In the genomic region with DNA sequence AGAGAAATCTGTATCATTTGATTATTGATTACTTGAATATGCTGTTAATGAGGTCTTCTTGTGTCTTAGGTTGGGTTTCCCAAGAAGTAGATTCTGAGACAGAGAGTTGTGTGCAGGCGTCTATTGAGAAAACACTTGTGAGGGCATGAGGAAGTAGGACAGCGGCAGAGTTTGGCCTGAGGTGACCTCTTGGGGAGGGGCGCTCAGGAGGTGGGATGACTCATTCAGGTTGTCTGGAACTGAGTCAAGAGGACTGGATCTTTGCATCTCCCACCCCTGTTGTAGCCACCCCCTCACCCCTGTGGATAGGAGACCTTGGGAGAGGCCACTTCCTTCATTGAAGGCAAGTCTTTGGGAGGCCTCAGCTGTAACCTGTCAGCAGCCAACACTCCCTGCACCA, we compare ENCODE assay signal across 12 cellular contexts. TPM values are rescaled to one million over a fixed set of nuclear protein-coding genes. Genes with fewer than 3 reads are reported as not detected.
DNase-seq lines count a peak whose midpoint lies in the region; ATAC-seq, FAIRE-seq and TF ChIP-seq lines count a peak whose summit lies in the region.
"Had no signal": no experiment of that assay in that cellular context is flagged by ENCODE, and none has a peak within 500 bp of the region (broad histone marks: within the 10 kb centered on the region; RNA-seq: fewer than 3 reads in every experiment).

No MANE protein-coding gene starts in this region.

- no peak for TF ChIP-seq CTCF in SK-N-SH (IDR thresholded peaks at IDR 0.05)

- H3K27ac Mint-ChIP-seq in stimulated activated naive CD8-positive, alpha-beta T cell treated with anti-CD3 and anti-CD28 coated beads, Interleukin-15, Interleukin-2, amounts not matched to agents 100 ng/mL and 50 ng/mL, for 24 hours: peak overlapping the region; percentile 9
- H3K27ac Mint-ChIP-seq in activated T-helper 17 cell treated with anti-CD3 and anti-CD28 coated beads, Interleukin-2, amount 50 U/mL, for 72 hours: no peak overlapping the region
- H3K27ac Mint-ChIP-seq in activated CD8-positive, alpha-beta memory T cell treated with anti-CD3 and anti-CD28 coated beads, Interleukin-2, amount 10 ng/mL, durations not matched to agents 7 days and 5 days: no peak overlapping the region

- H3K4me3 ChIP-seq in SK-N-SH (ENCODE audit: low read depth in 2 of 2, low read length in 1 of 2): no peak overlapping the region
- H3K4me3 ChIP-seq: BLaER1 treated with 17β-estradiol and CSF1 and Interleukin-3, amounts not matched to agents 10 nM and 100 nM; heart left ventricle had no signal

- H3K4me1 ChIP-seq in SK-N-SH (ENCODE audit: control insufficient read depth in 1 of 2, insufficient read depth in 2 of 2, low read depth in 1 of 2, low read length in 1 of 2): no peaks in the 10 kb centered on the region; a peak in 1 of 4 replicates

- no peaks in the 10 kb centered on the region for H3K79me2 ChIP-seq in SK-N-SH (ENCODE audit: insufficient read depth)

- ATAC-seq in stimulated activated naive CD8-positive, alpha-beta T cell treated with anti-CD3 and anti-CD28 coated beads, Interleukin-15, Interleukin-2, amounts not matched to agents 100 U/mL and 50 U/mL, for 24 hours: no peak
- peak; percentile 75 for ATAC-seq in HG03045 (IDR thresholded peaks at IDR 0.05; ENCODE audit: unreplicated experiment)
- peak; percentile 78 for ATAC-seq in activated T-helper 17 cell treated with anti-CD3 and anti-CD28 coated beads, Interleukin-2, amount 50 U/mL, for 72 hours (replicated peaks)
- no peak for ATAC-seq in activated CD8-positive, alpha-beta memory T cell treated with anti-CD3 and anti-CD28 coated beads, Interleukin-2, amount 10 ng/mL, durations not matched to agents 7 days and 5 days
- ATAC-seq in GM18867 (IDR thresholded peaks at IDR 0.05; ENCODE audit: unreplicated experiment): no peak

- H3K27ac ChIP-seq in SK-N-SH (ENCODE audit: low read depth in 2 of 2, low read length in 1 of 2): no peak overlapping the region
- H3K27ac ChIP-seq: BLaER1 treated with 17β-estradiol and CSF1 and Interleukin-3, amounts not matched to agents 10 nM and 100 nM; heart left ventricle had no signal

- no peaks in the 10 kb centered on the region for H3K9me2 ChIP-seq in SK-N-SH

- H3F3A ChIP-seq in SK-N-SH (replicated peaks; ENCODE audit: insufficient read depth): no peaks in the 10 kb centered on the region

- no peak overlapping the region for H2AFZ ChIP-seq in SK-N-SH (ENCODE audit: low read depth)

- no peak for TF ChIP-seq RAD21 in SK-N-SH (IDR thresholded peaks at IDR 0.05; ENCODE audit: low read length)

- 94% methylated on average over 3 of the region's 3 CpGs for WGBS in SK-N-SH (ENCODE audit: low lambda C conversion rate)

- no peak overlapping the region for H3K4me2 ChIP-seq in SK-N-SH

- CTCF ChIA-PET in SK-N-SH (lab: Yijun Ruan, JAX): no interaction called here
- CTCF ChIA-PET in activated CD8-positive, alpha-beta memory T cell treated with anti-CD3 and anti-CD28 coated beads, Interleukin-2, amount 10 ng/mL, durations not matched to agents 7 days and 5 days (lab: Charles Lee): no interaction called here

- H3K4me3 Mint-ChIP-seq in stimulated activated naive CD8-positive, alpha-beta T cell treated with anti-CD3 and anti-CD28 coated beads, Interleukin-15, Interleukin-2, amounts not matched to agents 100 ng/mL and 50 ng/mL, for 24 hours: no peak overlapping the region
- no peak overlapping the region for H3K4me3 Mint-ChIP-seq in activated T-helper 17 cell treated with anti-CD3 and anti-CD28 coated beads, Interleukin-2, amount 50 U/mL, for 72 hours
- H3K4me3 Mint-ChIP-seq in activated CD8-positive, alpha-beta memory T cell treated with anti-CD3 and anti-CD28 coated beads, Interleukin-2, amount 10 ng/mL, durations not matched to agents 7 days and 5 days: no peak overlapping the region

- peaks cover 1% of the 10 kb centered on the region for H3K27me3 Mint-ChIP-seq in stimulated activated naive CD8-positive, alpha-beta T cell treated with anti-CD3 and anti-CD28 coated beads, Interleukin-15, Interleukin-2, amounts not matched to agents 100 ng/mL and 50 ng/mL, for 24 hours
- no peaks in the 10 kb centered on the region for H3K27me3 Mint-ChIP-seq in activated T-helper 17 cell treated with anti-CD3 and anti-CD28 coated beads, Interleukin-2, amount 50 U/mL, for 72 hours
- H3K27me3 Mint-ChIP-seq in activated CD8-positive, alpha-beta memory T cell treated with anti-CD3 and anti-CD28 coated beads, Interleukin-2, amount 10 ng/mL, durations not matched to agents 7 days and 5 days: peaks cover 8% of the 10 kb centered on the region

- DNase-seq in stimulated activated naive CD8-positive, alpha-beta T cell treated with anti-CD3 and anti-CD28 coated beads, Interleukin-15, Interleukin-2, amounts not matched to agents 100 U/mL and 50 U/mL, for 24 hours: no peak
- DNase-seq in urothelium cell line (ENCODE audit: low spot score) (peak; percentile 36), SK-N-SH (no peak)
- DNase-seq in activated CD8-positive, alpha-beta memory T cell treated with anti-CD3 and anti-CD28 coated beads, Interleukin-2, amount 10 ng/mL, durations not matched to agents 7 days and 5 days: no peak
- DNase-seq: NCI-H146; stimulated activated CD8-positive, alpha-beta memory T cell treated with anti-CD3 and anti-CD28 coated beads, Interleukin-4, amount 100 ng/mL, for 48 hours had no signal

- POLR2A ChIA-PET in SK-N-SH (lab: Yijun Ruan, JAX): no interaction called here

- no peak for FAIRE-seq in urothelium cell line (lab: Jason Lieb, UNC)

- H4K20me1 ChIP-seq in SK-N-SH (ENCODE audit: insufficient read depth): no peaks in the 10 kb centered on the region
- H4K20me1 ChIP-seq: BLaER1 treated with 17β-estradiol and CSF1 and Interleukin-3, amounts not matched to agents 10 nM and 100 nM had no signal

- H3K9me3 ChIP-seq in SK-N-SH: no peaks in the 10 kb centered on the region
- H3K9me3 ChIP-seq: BLaER1 treated with 17β-estradiol and CSF1 and Interleukin-3, amounts not matched to agents 10 nM and 100 nM had no signal

- peaks cover 10% of the 10 kb centered on the region for H3K4me1 Mint-ChIP-seq in stimulated activated naive CD8-positive, alpha-beta T cell treated with anti-CD3 and anti-CD28 coated beads, Interleukin-15, Interleukin-2, amounts not matched to agents 100 ng/mL and 50 ng/mL, for 24 hours (ENCODE audit: low read depth)
- H3K4me1 Mint-ChIP-seq in activated T-helper 17 cell treated with anti-CD3 and anti-CD28 coated beads, Interleukin-2, amount 50 U/mL, for 72 hours: no peaks in the 10 kb centered on the region
- H3K4me1 Mint-ChIP-seq in activated CD8-positive, alpha-beta memory T cell treated with anti-CD3 and anti-CD28 coated beads, Interleukin-2, amount 10 ng/mL, durations not matched to agents 7 days and 5 days: peaks cover 3% of the 10 kb centered on the region

- no peaks in the 10 kb centered on the region for H3K27me3 ChIP-seq in SK-N-SH (ENCODE audit: insufficient read depth)
- H3K27me3 ChIP-seq: BLaER1 treated with 17β-estradiol and CSF1 and Interleukin-3, amounts not matched to agents 10 nM and 100 nM; heart left ventricle had no signal

- H3K9me3 Mint-ChIP-seq in stimulated activated naive CD8-positive, alpha-beta T cell treated with anti-CD3 and anti-CD28 coated beads, Interleukin-15, Interleukin-2, amounts not matched to agents 100 ng/mL and 50 ng/mL, for 24 hours: no peaks in the 10 kb centered on the region
- H3K9me3 Mint-ChIP-seq in activated T-helper 17 cell treated with anti-CD3 and anti-CD28 coated beads, Interleukin-2, amount 50 U/mL, for 72 hours: no peaks in the 10 kb centered on the region
- no peaks in the 10 kb centered on the region for H3K9me3 Mint-ChIP-seq in activated CD8-positive, alpha-beta memory T cell treated with anti-CD3 and anti-CD28 coated beads, Interleukin-2, amount 10 ng/mL, durations not matched to agents 7 days and 5 days (ENCODE audit: low read depth)

- H3K36me3 Mint-ChIP-seq in stimulated activated naive CD8-positive, alpha-beta T cell treated with anti-CD3 and anti-CD28 coated beads, Interleukin-15, Interleukin-2, amounts not matched to agents 100 ng/mL and 50 ng/mL, for 24 hours (ENCODE audit: low read depth): no peaks in the 10 kb centered on the region
- no peaks in the 10 kb centered on the region for H3K36me3 Mint-ChIP-seq in activated T-helper 17 cell treated with anti-CD3 and anti-CD28 coated beads, Interleukin-2, amount 50 U/mL, for 72 hours (ENCODE audit: low read depth)
- peaks cover 1% of the 10 kb centered on the region for H3K36me3 Mint-ChIP-seq in activated CD8-positive, alpha-beta memory T cell treated with anti-CD3 and anti-CD28 coated beads, Interleukin-2, amount 10 ng/mL, durations not matched to agents 7 days and 5 days

- H3K9ac ChIP-seq in SK-N-SH: no peak overlapping the region
- H3K9ac ChIP-seq: BLaER1 treated with 17β-estradiol and CSF1 and Interleukin-3, amounts not matched to agents 10 nM and 100 nM had no signal

- no peak for TF ChIP-seq EP300 in SK-N-SH (IDR thresholded peaks at IDR 0.05; ENCODE audit: borderline replicate concordance in 1 of 2, low read depth in 1 of 2, low read length in 1 of 2)

- no peaks in the 10 kb centered on the region for H3K36me3 ChIP-seq in SK-N-SH (replicated peaks in 1 of 2; ENCODE audit: control insufficient read depth in 1 of 2, insufficient read depth in 2 of 2, low read length in 1 of 2)
- H3K36me3 ChIP-seq: BLaER1 treated with 17β-estradiol and CSF1 and Interleukin-3, amounts not matched to agents 10 nM and 100 nM; heart left ventricle had no signal

TF ChIP-seq in SK-N-SH, 30 proteins besides CTCF, POLR2A, EP300 and RAD21 (continues in another document):
- TF ChIP-seq, protein P1, sequence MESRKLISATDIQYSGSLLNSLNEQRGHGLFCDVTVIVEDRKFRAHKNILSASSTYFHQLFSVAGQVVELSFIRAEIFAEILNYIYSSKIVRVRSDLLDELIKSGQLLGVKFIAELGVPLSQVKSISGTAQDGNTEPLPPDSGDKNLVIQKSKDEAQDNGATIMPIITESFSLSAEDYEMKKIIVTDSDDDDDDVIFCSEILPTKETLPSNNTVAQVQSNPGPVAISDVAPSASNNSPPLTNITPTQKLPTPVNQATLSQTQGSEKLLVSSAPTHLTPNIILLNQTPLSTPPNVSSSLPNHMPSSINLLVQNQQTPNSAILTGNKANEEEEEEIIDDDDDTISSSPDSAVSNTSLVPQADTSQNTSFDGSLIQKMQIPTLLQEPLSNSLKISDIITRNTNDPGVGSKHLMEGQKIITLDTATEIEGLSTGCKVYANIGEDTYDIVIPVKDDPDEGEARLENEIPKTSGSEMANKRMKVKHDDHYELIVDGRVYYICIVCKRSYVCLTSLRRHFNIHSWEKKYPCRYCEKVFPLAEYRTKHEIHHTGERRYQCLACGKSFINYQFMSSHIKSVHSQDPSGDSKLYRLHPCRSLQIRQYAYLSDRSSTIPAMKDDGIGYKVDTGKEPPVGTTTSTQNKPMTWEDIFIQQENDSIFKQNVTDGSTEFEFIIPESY (IDR thresholded peaks at IDR 0.05; ENCODE audit: borderline replicate concordance, low read depth): no peak

RNA-seq across cellular contexts. Expression of a gene that starts 35.2 kb away (rescaled TPM):
- total RNA-seq in activated T-helper 17 cell treated with anti-CD3 and anti-CD28 coated beads, Interleukin-2, amount 50 U/mL, for 72 hours: 10 to 100 TPM; 16.8 to 31.5 TPM
- 4.1 and 5.4 TPM in 2 replicates for polyA plus RNA-seq in SK-N-SH (2012; rRNA removed)
- 2.6 and 2.9 TPM in 2 replicates for polyA plus RNA-seq in SK-N-SH (2012; cell fraction: cytosol; rRNA removed)
- 15.1 and 20.4 TPM in 2 replicates for polyA plus RNA-seq in SK-N-SH (2012; cell fraction: nucleus; rRNA removed)
- 10 to 100 TPM in 1 of 2 experiments, 1 to 10 TPM in 1; 9.1 to 11.9 TPM for total RNA-seq in activated CD8-positive, alpha-beta memory T cell treated with anti-CD3 and anti-CD28 coated beads, Interleukin-2, amount 10 ng/mL, durations not matched to agents 7 days and 5 days

Comparison
In these comparisons a context has a peak if more than half of its experiments do, and no peak if none do; other contexts are left out.
1. ATAC-seq: peak in HG03045 (single experiment) and activated T-helper 17 cell treated with anti-CD3 and anti-CD28 coated beads, Interleukin-2, amount 50 U/mL, for 72 hours (single experiment); none in stimulated activated naive CD8-positive, alpha-beta T cell treated with anti-CD3 and anti-CD28 coated beads, Interleukin-15, Interleukin-2, amounts not matched to agents 100 U/mL and 50 U/mL, for 24 hours (single experiment), activated CD8-positive, alpha-beta memory T cell treated with anti-CD3 and anti-CD28 coated beads, Interleukin-2, amount 10 ng/mL, durations not matched to agents 7 days and 5 days (single experiment) and GM18867 (single experiment).